In genomic region chr1:53081384-53082066, GRCh38 we compare ENCODE assay signal across 29 cellular contexts. TPM values are rescaled to one million over a fixed set of nuclear protein-coding genes. Genes with fewer than 3 reads are reported as not detected.
"Had no signal": no experiment of that assay in that cellular context is flagged by ENCODE, and none has a peak within 500 bp of the region (broad histone marks: within the 10 kb centered on the region; RNA-seq: fewer than 3 reads in every experiment).

No MANE protein-coding gene starts in this region.

- DNase-seq: activated CD4-positive, alpha-beta T cell treated with anti-CD3 and anti-CD28 coated beads for 4 hours; activated CD4-positive, alpha-beta T cell treated with anti-CD3 and anti-CD28 coated beads, Interleukin-2, amount 50 U/mL, for 4 hours; activated CD8-positive, alpha-beta memory T cell treated with anti-CD3 and anti-CD28 coated beads for 24 hours; activated effector memory CD4-positive, alpha-beta T cell treated with Interleukin-2 at 50 U/mL for 16 hours; activated naive CD4-positive, alpha-beta T cell treated with Interleukin-2 at 50 U/mL for 16 hours; anterior cingulate cortex; cortex of kidney; foreskin keratinocyte; hypothalamus; immature natural killer cell; mammary epithelial cell; naive B cell; stimulated activated CD4-positive, alpha-beta T cell treated with anti-CD3 and anti-CD28 coated beads, Interleukin-4, amount 100 ng/mL, for 24 hours; substantia nigra; T-helper 1 cell; tibial artery had no signal

- H3K4me1 ChIP-seq: foreskin keratinocyte, tibial artery, upper lobe of right lung had no signal

- H3K27ac Mint-ChIP-seq: activated naive CD8-positive, alpha-beta T cell; mesothelial cell of epicardium; stimulated activated effector memory CD8-positive, alpha-beta T cell treated with anti-CD3 and anti-CD28 coated beads, Interleukin-12 subunit alpha, Interleukin-12 subunit beta, amount 100 ng/mL, for 72 hours; stimulated activated naive CD8-positive, alpha-beta T cell treated with anti-CD3 and anti-CD28 coated beads, Interleukin-15, Interleukin-2, amounts not matched to agents 100 ng/mL and 50 ng/mL, for 24 hours; T-helper 2 cell treated with Interferon-gamma antibody and Interleukin-4, amounts not matched to agents 5 μg/mL and 100 μg/mL, for 36 hours had no signal

- H3K27me3 ChIP-seq: esophagus muscularis mucosa, foreskin keratinocyte, heart left ventricle, tibial artery, upper lobe of right lung had no signal

- H3K9me3 Mint-ChIP-seq: immature natural killer cell; mesothelial cell of epicardium; naive B cell; neural crest cell; stimulated activated effector memory CD8-positive, alpha-beta T cell treated with anti-CD3 and anti-CD28 coated beads, Interleukin-12 subunit alpha, Interleukin-12 subunit beta, amount 100 ng/mL, for 72 hours; stimulated activated naive CD8-positive, alpha-beta T cell treated with anti-CD3 and anti-CD28 coated beads, Interleukin-15, Interleukin-2, amounts not matched to agents 100 ng/mL and 50 ng/mL, for 24 hours; T-helper 2 cell treated with Interferon-gamma antibody and Interleukin-4, amounts not matched to agents 5 μg/mL and 100 μg/mL, for 36 hours had no signal

- H3K9me3 ChIP-seq: esophagus muscularis mucosa, heart left ventricle, tibial artery, upper lobe of right lung had no signal

- H3K27ac ChIP-seq: esophagus muscularis mucosa, foreskin keratinocyte, heart left ventricle, skin epidermis, tibial artery, upper lobe of right lung had no signal

- H3K4me3 ChIP-seq: esophagus muscularis mucosa, heart left ventricle, skin epidermis, tibial artery, upper lobe of right lung had no signal

- H3K27me3 Mint-ChIP-seq: activated naive CD8-positive, alpha-beta T cell; stimulated activated naive CD8-positive, alpha-beta T cell treated with anti-CD3 and anti-CD28 coated beads, Interleukin-15, Interleukin-2, amounts not matched to agents 100 ng/mL and 50 ng/mL, for 24 hours had no signal

- H3K4me3 Mint-ChIP-seq: activated naive CD8-positive, alpha-beta T cell; immature natural killer cell; mesothelial cell of epicardium; neural crest cell; stimulated activated effector memory CD8-positive, alpha-beta T cell treated with anti-CD3 and anti-CD28 coated beads, Interleukin-12 subunit alpha, Interleukin-12 subunit beta, amount 100 ng/mL, for 72 hours; stimulated activated naive CD8-positive, alpha-beta T cell treated with anti-CD3 and anti-CD28 coated beads, Interleukin-15, Interleukin-2, amounts not matched to agents 100 ng/mL and 50 ng/mL, for 24 hours; T-helper 2 cell treated with Interferon-gamma antibody and Interleukin-4, amounts not matched to agents 5 μg/mL and 100 μg/mL, for 36 hours had no signal

- H3K36me3 ChIP-seq: upper lobe of right lung had no signal

- ATAC-seq: foreskin keratinocyte; heart left ventricle; left lobe of liver; sciatic nerve; stimulated activated effector memory CD8-positive, alpha-beta T cell treated with anti-CD3 and anti-CD28 coated beads, Interleukin-12 subunit alpha, Interleukin-12 subunit beta, amount 100 ng/mL, for 72 hours; upper lobe of right lung had no signal

RNA-seq across cellular contexts. Expression of gene PODN, which starts 19.5 kb away (rescaled TPM):
- total RNA-seq: foreskin keratinocyte, kidney epithelial cell, mammary epithelial cell had no signal
- polyA plus RNA-seq: foreskin keratinocyte, mammary epithelial cell had no signal
